20 cellular contexts compared by ENCODE assay signal in genomic region chr19:47503130-47503822, GRCh38. TPM values are rescaled to one million over a fixed set of nuclear protein-coding genes. Genes with fewer than 3 reads are reported as not detected.
DNase-seq lines count a peak whose midpoint lies in the region; ATAC-seq, FAIRE-seq and TF ChIP-seq lines count a peak whose summit lies in the region.
"Had no signal": no experiment of that assay in that cellular context is flagged by ENCODE, and none has a peak within 500 bp of the region (broad histone marks: within the 10 kb centered on the region; RNA-seq: fewer than 3 reads in every experiment).

No MANE protein-coding gene starts in this region.

- no peaks in the 10 kb centered on the region for H3K9me3 Mint-ChIP-seq in stimulated activated effector memory CD8-positive, alpha-beta T cell treated with anti-CD3 and anti-CD28 coated beads, Interleukin-12 subunit alpha, Interleukin-12 subunit beta, amount 100 ng/mL, for 72 hours
- H3K9me3 Mint-ChIP-seq: CD4-positive, CD25-positive, alpha-beta regulatory T cell; IgD-negative memory B cell had no signal

- in situ Hi-C loops in GM12878 (cut with MboI) = no loop called here

- H3K4me3 Mint-ChIP-seq in stimulated activated effector memory CD8-positive, alpha-beta T cell treated with anti-CD3 and anti-CD28 coated beads, Interleukin-12 subunit alpha, Interleukin-12 subunit beta, amount 100 ng/mL, for 72 hours = no peak overlapping the region
- H3K4me3 Mint-ChIP-seq: CD4-positive, CD25-positive, alpha-beta regulatory T cell; IgD-negative memory B cell had no signal

- H3K27ac ChIP-seq in RWPE1 (peak overlapping the region; percentile 21; the same call in 1 of the 2 replicates), GM12878 (ENCODE audit: control insufficient read depth, insufficient read depth) (no peak overlapping the region), hepatocyte (peak overlapping the region; percentile 48)

- peak overlapping the region; percentile 50 for H3K27ac Mint-ChIP-seq in stimulated activated effector memory CD8-positive, alpha-beta T cell treated with anti-CD3 and anti-CD28 coated beads, Interleukin-12 subunit alpha, Interleukin-12 subunit beta, amount 100 ng/mL, for 72 hours

- ATAC-seq in GM12878 = no peak
- ATAC-seq in stimulated activated effector memory CD8-positive, alpha-beta T cell treated with anti-CD3 and anti-CD28 coated beads, Interleukin-12 subunit alpha, Interleukin-12 subunit beta, amount 100 ng/mL, for 72 hours = no peak
- no peak for ATAC-seq in HG03280 (IDR thresholded peaks at IDR 0.05; ENCODE audit: unreplicated experiment)

- intact Hi-C loops in GM12878 (cut with micrococcal nuclease; ENCODE audit: unreplicated experiment) = no loop called here

- no peaks in the 10 kb centered on the region for H4K20me1 ChIP-seq in GM12878 (ENCODE audit: control insufficient read depth, insufficient read depth)
- peaks cover 57% of the 10 kb centered on the region for H4K20me1 ChIP-seq in hepatocyte (ENCODE audit: insufficient read depth, poor library complexity, severe bottlenecking)

- CTCF ChIA-PET in RWPE1 (lab: Yijun Ruan, JAX) = interaction anchor here (0.6 to 1.3 kb wide), 3 partner anchors 66 to 819 kb away, joined by 3 to 5 read pairs (median 3); partner anchors contain the start of gene DHX34
- CTCF ChIA-PET in GM12878 (lab: Yijun Ruan, JAX) = interaction anchor here (1.0 to 1.3 kb wide), 2 partner anchors 19 to 195 kb away, joined by 3 to 6 read pairs; partner anchors contain the start of gene KPTN

- peaks cover 10% of the 10 kb centered on the region for H3K79me2 ChIP-seq in GM12878 (ENCODE audit: control insufficient read depth, insufficient read depth, low read length)
- peaks cover 60% of the 10 kb centered on the region for H3K79me2 ChIP-seq in hepatocyte

- DNase-seq in RWPE1 (ENCODE audit: low spot score) = no peak
- no peak for DNase-seq in GM12878 (ENCODE audit: low read depth, low spot score)
- DNase-seq in hepatocyte (ENCODE audit: low spot score) = no peak
- no peak for DNase-seq in stimulated activated effector memory CD8-positive, alpha-beta T cell treated with anti-CD3 and anti-CD28 coated beads, Interleukin-12 subunit alpha, Interleukin-12 subunit beta, amount 100 ng/mL, for 72 hours (ENCODE audit: low spot score in 2 of 2)
- no peak for DNase-seq in SKM-1 treated with dmso at 0.1 percent for 144 hours (lab: John Stamatoyannopoulos, UW; ENCODE audit: unreplicated experiment)
- DNase-seq in HT-29 (ENCODE audit: low spot score) = no peak
- DNase-seq: CD4-positive, CD25-positive, alpha-beta regulatory T cell; DMS79; Karpas-422; NCI-H1417; NCI-H1694 treated with DMSO at 0.1 percent for 48 hours; NCI-H2081 treated with DMSO at 0.1 percent for 48 hours; NCI-H446 treated with DMSO at 0.1 percent for 48 hours; NCI-H526 treated with DMSO at 0.1 percent for 48 hours; OCI-M1; Right ventricle myocardium superior had no signal

- WGBS in GM12878 (ENCODE audit: insufficient coverage, insufficient replicate concordance, low lambda C conversion rate, missing lambda C conversion rate) = 96% methylated on average over 12 of the region's 13 CpGs
- 94% methylated on average over 13 of the region's 13 CpGs for WGBS in hepatocyte (ENCODE audit: low lambda C conversion rate, missing lambda C conversion rate)

- peaks cover 19% of the 10 kb centered on the region for H3K4me1 Mint-ChIP-seq in stimulated activated effector memory CD8-positive, alpha-beta T cell treated with anti-CD3 and anti-CD28 coated beads, Interleukin-12 subunit alpha, Interleukin-12 subunit beta, amount 100 ng/mL, for 72 hours

- H3K36me3 Mint-ChIP-seq in stimulated activated effector memory CD8-positive, alpha-beta T cell treated with anti-CD3 and anti-CD28 coated beads, Interleukin-12 subunit alpha, Interleukin-12 subunit beta, amount 100 ng/mL, for 72 hours = peaks cover 57% of the 10 kb centered on the region
- H3K36me3 Mint-ChIP-seq: IgD-negative memory B cell had no signal

- FAIRE-seq in GM12878 (lab: Jason Lieb, UNC) = no peak

- no TSS peak for BruUV-seq in GM12878 (replicated peaks; lab: Mats Ljungman, UMichigan)

- SMC1A ChIA-PET in GM12878 (lab: Charles Lee; ENCODE audit: uncharacterized antibody, unreplicated experiment) = no interaction called here

- 0 out of 2 replicates have a peak, but pooled peaks have one; percentile 27 for TF ChIP-seq POLR2A in GM12878 (IDR thresholded peaks at IDR 0.05; ENCODE audit: low read depth, low read length)

- H3K4me1 ChIP-seq in GM12878 (ENCODE audit: control insufficient read depth, insufficient read depth, low read length) (no peaks in the 10 kb centered on the region), hepatocyte (ENCODE audit: insufficient read depth) (peaks cover 10% of the 10 kb centered on the region)
- H3K4me1 ChIP-seq: HAP-1 had no signal

- no peak for TF ChIP-seq EP300 in GM12878 (IDR thresholded peaks at IDR 0.05; ENCODE audit: borderline replicate concordance in 1 of 2, control insufficient read depth in 1 of 2, low read depth in 2 of 2, low read length in 2 of 2)

- TF ChIP-seq RAD21 in GM12878 (IDR thresholded peaks at IDR 0.05; ENCODE audit: insufficient read depth, low read depth, low read length) = no peak

- TF ChIP-seq CTCF in RWPE1 (conservative IDR thresholded peaks at IDR 0.05; ENCODE audit: low read depth) (no peak), GM12878 (IDR thresholded peaks at IDR 0.05 in 2 of 3, conservative IDR thresholded peaks at IDR 0.05 in 1 of 3; ENCODE audit: control insufficient read depth in 2 of 3, extremely low read depth in 1 of 3, insufficient read depth in 1 of 3, low read depth in 3 of 3, low read length in 3 of 3) (no peak), hepatocyte (IDR thresholded peaks at IDR 0.05; ENCODE audit: poor library complexity) (no peak)

- no peaks in the 10 kb centered on the region for H3K9me2 ChIP-seq in hepatocyte (replicated peaks; ENCODE audit: insufficient read depth)

- no peaks in the 10 kb centered on the region for H3K27me3 ChIP-seq in GM12878 (replicated peaks in 1 of 2; ENCODE audit: control insufficient read depth in 2 of 2, insufficient read depth in 2 of 2, low read length in 1 of 2)
- no peaks in the 10 kb centered on the region for H3K27me3 ChIP-seq in hepatocyte

- RAD21 ChIA-PET in GM12878 (lab: Charles Lee; ENCODE audit: unreplicated experiment) = no interaction called here

- H3K36me3 ChIP-seq in GM12878 (ENCODE audit: control insufficient read depth in 2 of 2, insufficient read depth in 2 of 2, low read length in 1 of 2) (peaks cover 33 to 34% of the 10 kb centered on the region in 2 experiments), hepatocyte (replicated peaks; ENCODE audit: insufficient read depth, low read depth) (no peaks in the 10 kb centered on the region)

- H3K9ac ChIP-seq in GM12878 (ENCODE audit: control insufficient read depth, insufficient read depth, low read length) = no peak overlapping the region

- H3K4me3 ChIP-seq in GM12878 = no peak overlapping the region
- no peak overlapping the region for H3K4me3 ChIP-seq in hepatocyte
- H3K4me3 ChIP-seq: HAP-1 had no signal

- H3K9me3 ChIP-seq in GM12878 (replicated peaks; ENCODE audit: control insufficient read depth, insufficient read depth, low read length) = no peaks in the 10 kb centered on the region
- no peaks in the 10 kb centered on the region for H3K9me3 ChIP-seq in hepatocyte (ENCODE audit: low read depth)
- H3K9me3 ChIP-seq: HAP-1 had no signal

- POLR2A ChIA-PET in RWPE1 (lab: Yijun Ruan, JAX; ENCODE audit: low non-redundant PET) (interaction anchor here (0.6 kb wide), 1 partner anchor 302 kb away, joined by 3 read pairs; no protein-coding TSS in a partner anchor), GM12878 (lab: Charles Lee) (interaction anchor here (0.6 kb wide), 1 partner anchor 12 kb away, joined by 3 read pairs; no protein-coding TSS in a partner anchor)

- H2AFZ ChIP-seq in GM12878 (ENCODE audit: control insufficient read depth, low read depth, low read length) = no peak overlapping the region
- no peak overlapping the region for H2AFZ ChIP-seq in hepatocyte

- H3K4me2 ChIP-seq in GM12878 (ENCODE audit: control insufficient read depth, insufficient read depth) = no peak overlapping the region
- H3K4me2 ChIP-seq in hepatocyte = no peak overlapping the region

RNA-seq across cellular contexts. Expression of gene NAPA, which starts 11.6 kb away (rescaled TPM):
- total RNA-seq in GM12878 (2013; cell fraction: nucleolus; rRNA removed) = 18.9 and 30.0 TPM in 2 replicates
- total RNA-seq in GM12878 (2014; rRNA removed) (95.1 and 106 TPM in 2 replicates), GM12878 (2014; rRNA removed; fragmentation: Illumina TruSeq; extraction: Trizol) (49.2 and 50.1 TPM in 2 replicates), GM12878 (2021) (95.1 and 98.1 TPM in 2 replicates), hepatocyte (89.8 and 106 TPM in 2 replicates)
- polyA plus RNA-seq in GM12878 (2011; ENCODE audit: low read depth) = 38.7 TPM
- polyA plus RNA-seq in GM12878 (2011; rRNA removed) (71.9 and 121 TPM in 2 replicates), GM12878 (2014; fragmentation: Illumina TruSeq; extraction: Trizol) (38.0 and 74.6 TPM in 2 replicates), GM12878 (2014; fragmentation: Nextera tagmentation; extraction: Ambion mirVana) (10 to 100 TPM in 1 of 2 experiments, 1 to 10 TPM in 1; 8.2 to 17.4 TPM), GM12878 (2014; rRNA removed) (138 and 149 TPM in 2 replicates), GM12878 (2016; fragmentation: Nextera tagmentation; extraction: Ambion mirVana) (100 to 1,000 TPM; 175 to 193 TPM), hepatocyte (192 and 229 TPM in 2 replicates)
- 116 and 157 TPM in 2 replicates for polyA plus RNA-seq in GM12878 (2011; cell fraction: cytosol; rRNA removed)
- 116 and 132 TPM in 2 replicates for polyA plus RNA-seq in GM12878 (2011; cell fraction: nucleus; rRNA removed)
- 69.6 and 75.3 TPM in 2 replicates for polyA plus RNA-seq in GM12878 (2012)
- polyA minus RNA-seq in GM12878 (2011; rRNA and poly(A)+ RNA removed) = 97.4 and 134 TPM in 2 replicates
- polyA minus RNA-seq in GM12878 (2011; cell fraction: cytosol; rRNA and poly(A)+ RNA removed) = 53.1 and 76.0 TPM in 2 replicates
- 31.8 and 40.2 TPM in 2 replicates for polyA minus RNA-seq in GM12878 (2011; cell fraction: nucleus; rRNA and poly(A)+ RNA removed)
- 193 and 224 TPM in 2 replicates for total RNA-seq in HT-29 (2014; rRNA removed; shearing (Covaris generic))

RNA-seq across cellular contexts. Expression of gene KPTN, which starts 19.3 kb away (rescaled TPM):
- 1.7 and 2.0 TPM in 2 replicates for total RNA-seq in GM12878 (2013; cell fraction: nucleolus; rRNA removed)
- total RNA-seq in GM12878 (2014; rRNA removed) (5.4 and 5.6 TPM in 2 replicates), GM12878 (2014; rRNA removed; fragmentation: Illumina TruSeq; extraction: Trizol) (3.4 and 4.2 TPM in 2 replicates), GM12878 (2021) (9.2 and 10.6 TPM in 2 replicates), hepatocyte (8.3 and 10.1 TPM in 2 replicates)
- polyA plus RNA-seq in GM12878 (2011; ENCODE audit: low read depth) = 5.3 TPM
- polyA plus RNA-seq in GM12878 (2011; rRNA removed) (1.9 and 5.1 TPM in 2 replicates), GM12878 (2014; fragmentation: Illumina TruSeq; extraction: Trizol) (6.6 and 6.7 TPM in 2 replicates), GM12878 (2014; fragmentation: Nextera tagmentation; extraction: Ambion mirVana) (1 to 10 TPM in 1 of 2 experiments, under 1 TPM in 1; 0.60 to 2.1 TPM), GM12878 (2014; rRNA removed) (7.4 and 8.7 TPM in 2 replicates), GM12878 (2016; fragmentation: Nextera tagmentation; extraction: Ambion mirVana) (10 to 100 TPM in 1 of 2 experiments, 1 to 10 TPM in 1; 10.0 to 10.1 TPM), hepatocyte (22.6 and 25.4 TPM in 2 replicates)
- polyA plus RNA-seq in GM12878 (2011; cell fraction: cytosol; rRNA removed) = 5.7 and 6.3 TPM in 2 replicates
- polyA plus RNA-seq in GM12878 (2011; cell fraction: nucleus; rRNA removed) = 20.2 and 22.2 TPM in 2 replicates
- 5.7 and 6.7 TPM in 2 replicates for polyA plus RNA-seq in GM12878 (2012)
- 2.4 and 2.8 TPM in 2 replicates for polyA minus RNA-seq in GM12878 (2011; rRNA and poly(A)+ RNA removed)
- 2.0 and 4.6 TPM in 2 replicates for polyA minus RNA-seq in GM12878 (2011; cell fraction: cytosol; rRNA and poly(A)+ RNA removed)
- polyA minus RNA-seq in GM12878 (2011; cell fraction: nucleus; rRNA and poly(A)+ RNA removed) = 1.1 and 2.6 TPM in 2 replicates
- total RNA-seq in HT-29 (2014; rRNA removed; shearing (Covaris generic)) = 26.2 and 30.1 TPM in 2 replicates

RNA-seq across cellular contexts. Expression of gene SLC8A2, which starts 31.6 kb away (rescaled TPM):
- total RNA-seq in GM12878 (2013; cell fraction: nucleolus; rRNA removed) = not detected in 2 replicates
- total RNA-seq in GM12878 (2014; rRNA removed) (not detected in 2 replicates), GM12878 (2014; rRNA removed; fragmentation: Illumina TruSeq; extraction: Trizol) (not detected in 2 replicates), GM12878 (2021) (not detected in 2 replicates), hepatocyte (1.1 and 1.2 TPM in 2 replicates)
- polyA plus RNA-seq in GM12878 (2011; ENCODE audit: low read depth) = not detected
- polyA plus RNA-seq in GM12878 (2011; rRNA removed) (not detected in 2 replicates), GM12878 (2014; fragmentation: Illumina TruSeq; extraction: Trizol) (not detected in 2 replicates), GM12878 (2014; fragmentation: Nextera tagmentation; extraction: Ambion mirVana) (not detected), GM12878 (2014; rRNA removed) (not detected in 2 replicates), GM12878 (2016; fragmentation: Nextera tagmentation; extraction: Ambion mirVana) (not detected), hepatocyte (0.24 and 0.40 TPM in 2 replicates)
- 0.18 TPM in 1 of 2 replicates, not detected in the other for polyA plus RNA-seq in GM12878 (2011; cell fraction: cytosol; rRNA removed)
- polyA plus RNA-seq in GM12878 (2011; cell fraction: nucleus; rRNA removed) = 0.03 and 0.06 TPM in 2 replicates
- 0.03 and 0.06 TPM in 2 replicates for polyA plus RNA-seq in GM12878 (2012)
- polyA minus RNA-seq in GM12878 (2011; rRNA and poly(A)+ RNA removed) = not detected in 2 replicates
- polyA minus RNA-seq in GM12878 (2011; cell fraction: cytosol; rRNA and poly(A)+ RNA removed) = not detected in 2 replicates
- polyA minus RNA-seq in GM12878 (2011; cell fraction: nucleus; rRNA and poly(A)+ RNA removed) = not detected in 2 replicates
- total RNA-seq in HT-29 (2014; rRNA removed; shearing (Covaris generic)) = 0.83 and 3.6 TPM in 2 replicates
- total RNA-seq: CD4-positive, CD25-positive, alpha-beta regulatory T cell; M059J had no signal
- polyA plus RNA-seq: CD4-positive, CD25-positive, alpha-beta regulatory T cell; IgD-negative memory B cell had no signal
